ENCODE assay signal across 12 cellular contexts in the genomic region with DNA sequence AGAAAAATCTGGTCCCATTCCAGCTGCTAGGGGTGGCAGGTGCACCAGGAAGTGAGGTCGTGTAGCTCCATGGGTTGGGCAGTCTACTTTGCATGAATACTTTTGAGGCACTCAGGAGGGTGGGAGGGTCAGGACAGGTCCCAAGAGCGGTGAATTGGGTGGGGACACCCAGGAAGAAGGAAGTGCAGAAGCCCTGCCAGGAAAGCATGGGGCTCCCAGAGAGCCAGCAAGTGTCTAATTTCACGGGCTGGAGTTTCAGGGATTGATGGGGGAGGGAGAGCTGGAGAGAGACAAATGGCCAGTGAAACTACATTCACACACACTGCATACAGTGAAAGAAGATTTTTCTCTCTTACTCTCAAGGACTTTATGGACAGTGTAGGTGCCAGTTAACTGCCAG.
DNase-seq lines count a peak whose midpoint lies in the region; ATAC-seq, FAIRE-seq and TF ChIP-seq lines count a peak whose summit lies in the region.
"Had no signal": no experiment of that assay in that cellular context is flagged by ENCODE, and none has a peak within 500 bp of the region (broad histone marks: within the 10 kb centered on the region; RNA-seq: fewer than 3 reads in every experiment).

No MANE protein-coding gene starts in this region.

- H3K4me1 ChIP-seq in BLaER1 (peaks cover 96% of the 10 kb centered on the region), colonic mucosa (peaks cover 6% of the 10 kb centered on the region)

- no peak overlapping the region for H3K4me3 Mint-ChIP-seq in naive B cell
- H3K4me3 Mint-ChIP-seq: effector memory CD8-positive, alpha-beta T cell had no signal

- TF ChIP-seq POLR2A in H54 (IDR thresholded peaks at IDR 0.05; ENCODE audit: low read depth, low read length): no peak

- DNase-seq in NCI-H2029 treated with DMSO at 0.1 percent for 48 hours (lab: John Stamatoyannopoulos, UW): peak; percentile 49
- peak; percentile 90 for DNase-seq in colonic mucosa
- no peak for DNase-seq in naive B cell
- DNase-seq in activated CD8-positive, alpha-beta memory T cell treated with anti-CD3 and anti-CD28 coated beads, Interleukin-2, amount 50 U/mL, for 4 hours: no peak
- no peak for DNase-seq in H54 (ENCODE audit: insufficient read length, low spot score)
- DNase-seq in NCI-H226: no peak
- DNase-seq in DMS79 (lab: John Stamatoyannopoulos, UW): no peak
- DNase-seq: effector memory CD8-positive, alpha-beta T cell; IMR-90; left ventricle myocardium inferior; NCI-H146 had no signal

- H3K4me2 ChIP-seq in BLaER1: peak overlapping the region; percentile 51; the same call in 1 of the 2 replicates

- H3K27ac Mint-ChIP-seq in naive B cell: peak overlapping the region; percentile 36 to 91 (median 50)
- H3K27ac Mint-ChIP-seq: effector memory CD8-positive, alpha-beta T cell had no signal

- H3K36me3 ChIP-seq in BLaER1 (peaks cover 89% of the 10 kb centered on the region), colonic mucosa (no peaks in the 10 kb centered on the region)

- H4K20me1 ChIP-seq in BLaER1: peaks cover 100% of the 10 kb centered on the region

- peaks cover 5 to 24% of the 10 kb centered on the region in 2 donors for H3K36me3 Mint-ChIP-seq in naive B cell

- H3K4me1 Mint-ChIP-seq in naive B cell: peaks cover 28 to 65% (median 29%) of the 10 kb centered on the region in 3 donors

- no peak overlapping the region for H3K4me3 ChIP-seq in BLaER1
- no peak overlapping the region for H3K4me3 ChIP-seq in colonic mucosa
- H3K4me3 ChIP-seq: left ventricle myocardium inferior had no signal

- H3K9me3 Mint-ChIP-seq in naive B cell: no peaks in the 10 kb centered on the region
- H3K9me3 Mint-ChIP-seq: effector memory CD8-positive, alpha-beta T cell had no signal

- H3K27me3 ChIP-seq in BLaER1 (no peaks in the 10 kb centered on the region), colonic mucosa (no peaks in the 10 kb centered on the region)

- intact Hi-C loops in colonic mucosa (cut with DNase I): no loop called here

- no peak overlapping the region for H3K27ac ChIP-seq in BLaER1
- H3K27ac ChIP-seq in colonic mucosa: peak overlapping the region; percentile 56
- H3K27ac ChIP-seq: left ventricle myocardium inferior had no signal

- H3K27me3 Mint-ChIP-seq in naive B cell: no peaks in the 10 kb centered on the region
- H3K27me3 Mint-ChIP-seq: effector memory CD8-positive, alpha-beta T cell had no signal

- no peaks in the 10 kb centered on the region for H3K9me3 ChIP-seq in BLaER1
- H3K9me3 ChIP-seq in colonic mucosa: no peaks in the 10 kb centered on the region
- H3K9me3 ChIP-seq: left ventricle myocardium inferior had no signal

- no peak for TF ChIP-seq CTCF in colonic mucosa (IDR thresholded peaks at IDR 0.05)

- FAIRE-seq in H54 (lab: Jason Lieb, UNC): no peak

- no peak for ATAC-seq in naive B cell (ENCODE audit: low read depth in 2 of 2)
- ATAC-seq: effector memory CD8-positive, alpha-beta T cell had no signal

- H3K9ac ChIP-seq in BLaER1 (no peak overlapping the region), colonic mucosa (ENCODE audit: low read depth in 2 of 2, low read length in 2 of 2) (peak overlapping the region in 1 of 2 donors; percentile 31)

Comparison
In these comparisons a context has a peak if more than half of its experiments do, and no peak if none do; other contexts are left out.
1. DNase-seq: peak in NCI-H2029 treated with DMSO at 0.1 percent for 48 hours (single experiment) and colonic mucosa (single experiment); none in naive B cell (single experiment), activated CD8-positive, alpha-beta memory T cell treated with anti-CD3 and anti-CD28 coated beads, Interleukin-2, amount 50 U/mL, for 4 hours (single experiment), H54 (single experiment), NCI-H226 (single experiment) and DMS79 (single experiment).